1 cellular context compared by ENCODE assay signal in the genomic region with DNA sequence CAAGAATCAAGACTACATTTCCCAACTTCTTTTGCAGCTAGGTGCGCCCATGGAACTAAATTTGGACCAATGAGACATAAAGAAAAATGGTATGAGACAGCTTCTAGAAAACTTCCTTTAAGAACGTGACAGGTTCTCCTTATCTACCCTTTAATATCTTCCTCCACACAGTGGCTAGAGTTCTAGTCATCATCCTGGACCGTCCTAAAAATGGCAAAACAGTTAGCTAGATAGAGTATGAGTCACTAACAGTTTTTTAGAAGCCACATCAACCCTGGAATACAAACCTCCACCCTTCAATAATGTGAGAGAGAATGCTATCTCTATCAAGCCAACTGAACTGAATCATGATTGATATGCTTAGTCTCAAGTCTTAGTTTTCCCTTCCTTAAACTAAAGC.
TF ChIP-seq lines count a peak whose summit lies in the region.

No MANE protein-coding gene starts in this region.

TF ChIP-seq in SK-N-SH treated with all-trans-retinoic acid at 6 μM for 48 hours, 23 proteins besides CTCF, POLR2A, EP300 and RAD21 (continued from another document):
- TF ChIP-seq, protein P1, sequence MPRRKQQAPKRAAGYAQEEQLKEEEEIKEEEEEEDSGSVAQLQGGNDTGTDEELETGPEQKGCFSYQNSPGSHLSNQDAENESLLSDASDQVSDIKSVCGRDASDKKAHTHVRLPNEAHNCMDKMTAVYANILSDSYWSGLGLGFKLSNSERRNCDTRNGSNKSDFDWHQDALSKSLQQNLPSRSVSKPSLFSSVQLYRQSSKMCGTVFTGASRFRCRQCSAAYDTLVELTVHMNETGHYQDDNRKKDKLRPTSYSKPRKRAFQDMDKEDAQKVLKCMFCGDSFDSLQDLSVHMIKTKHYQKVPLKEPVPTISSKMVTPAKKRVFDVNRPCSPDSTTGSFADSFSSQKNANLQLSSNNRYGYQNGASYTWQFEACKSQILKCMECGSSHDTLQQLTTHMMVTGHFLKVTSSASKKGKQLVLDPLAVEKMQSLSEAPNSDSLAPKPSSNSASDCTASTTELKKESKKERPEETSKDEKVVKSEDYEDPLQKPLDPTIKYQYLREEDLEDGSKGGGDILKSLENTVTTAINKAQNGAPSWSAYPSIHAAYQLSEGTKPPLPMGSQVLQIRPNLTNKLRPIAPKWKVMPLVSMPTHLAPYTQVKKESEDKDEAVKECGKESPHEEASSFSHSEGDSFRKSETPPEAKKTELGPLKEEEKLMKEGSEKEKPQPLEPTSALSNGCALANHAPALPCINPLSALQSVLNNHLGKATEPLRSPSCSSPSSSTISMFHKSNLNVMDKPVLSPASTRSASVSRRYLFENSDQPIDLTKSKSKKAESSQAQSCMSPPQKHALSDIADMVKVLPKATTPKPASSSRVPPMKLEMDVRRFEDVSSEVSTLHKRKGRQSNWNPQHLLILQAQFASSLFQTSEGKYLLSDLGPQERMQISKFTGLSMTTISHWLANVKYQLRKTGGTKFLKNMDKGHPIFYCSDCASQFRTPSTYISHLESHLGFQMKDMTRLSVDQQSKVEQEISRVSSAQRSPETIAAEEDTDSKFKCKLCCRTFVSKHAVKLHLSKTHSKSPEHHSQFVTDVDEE (CRISPR knock-in tag; IDR thresholded peaks at IDR 0.05), result no peak
- TF ChIP-seq ZFP3 (CRISPR knock-in tag; IDR thresholded peaks at IDR 0.05) (no peak), ARNTL (CRISPR knock-in tag; IDR thresholded peaks at IDR 0.05; ENCODE audit: borderline replicate concordance, low read depth) (no peak), ZNF8 (CRISPR knock-in tag; IDR thresholded peaks at IDR 0.05) (no peak), RARB (CRISPR knock-in tag; IDR thresholded peaks at IDR 0.05) (no peak), ISL1 (CRISPR knock-in tag; IDR thresholded peaks at IDR 0.05) (no peak)
